11 cellular contexts compared by ENCODE assay signal in the genomic region with DNA sequence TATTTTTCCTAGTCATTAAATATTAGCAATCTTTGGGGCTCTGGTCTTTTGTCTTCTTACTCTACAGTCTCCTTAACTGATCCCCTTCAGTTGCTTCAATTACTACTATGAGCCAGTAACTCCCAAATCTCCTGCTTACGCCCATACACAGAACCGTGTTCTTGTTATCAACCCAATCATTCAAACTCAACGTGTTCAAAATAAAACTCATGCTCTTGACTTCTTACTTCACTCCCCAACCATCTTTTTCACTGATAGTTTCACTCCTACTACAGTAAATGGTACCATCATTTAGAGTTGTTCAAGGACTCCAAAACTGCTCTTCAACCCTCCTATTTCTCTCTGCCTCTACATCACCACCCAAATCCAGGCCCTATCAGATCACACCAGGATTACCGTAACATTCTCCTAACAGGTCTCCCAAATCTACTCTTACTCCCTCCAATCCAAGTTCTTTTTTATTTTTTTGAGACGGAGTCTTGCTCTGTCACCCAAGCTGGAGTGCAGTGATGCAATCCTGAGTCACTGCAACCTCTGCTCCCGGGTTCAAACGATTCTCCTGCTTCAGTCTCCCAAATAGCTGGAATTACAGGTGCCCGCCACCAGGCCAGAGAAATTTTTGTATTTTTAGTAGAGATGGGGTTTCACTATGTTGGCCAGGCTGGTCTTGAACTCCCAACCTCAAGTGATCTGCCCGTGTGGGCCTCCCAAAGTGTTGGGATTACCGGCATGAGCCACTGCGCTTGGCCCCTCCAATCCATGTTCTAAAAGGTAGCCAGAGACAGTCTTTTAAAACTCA. TPM values are rescaled to one million over a fixed set of nuclear protein-coding genes. Genes with fewer than 3 reads are reported as not detected.
DNase-seq lines count a peak whose midpoint lies in the region; ATAC-seq and TF ChIP-seq lines count a peak whose summit lies in the region.
"Had no signal": no experiment of that assay in that cellular context is flagged by ENCODE, and none has a peak within 500 bp of the region (broad histone marks: within the 10 kb centered on the region; RNA-seq: fewer than 3 reads in every experiment).

No MANE protein-coding gene starts in this region.

- no peaks in the 10 kb centered on the region for H3K9me3 Mint-ChIP-seq in activated T-helper 1 cell treated with anti-CD3 and anti-CD28 coated beads, Interleukin-12 subunit alpha, Interleukin-12 subunit beta, Interleukin-2, Interleukin-4 antibody, amounts not matched to agents 30 ng/mL and 10 ng/mL and 1 ng/mL, durations not matched to agents 14 hours and 24 hours and 36 hours

- no peak overlapping the region for H2AFZ ChIP-seq in ACC112 (ENCODE audit: low read length, unreplicated experiment)

- H3K4me3 ChIP-seq in ACC112 (ENCODE audit: low read depth, low read length) (peak overlapping the region; percentile 91), dorsolateral prefrontal cortex (peak overlapping the region in 3 of 59 donors; percentile 11 to 98 (median 80))
- H3K4me3 ChIP-seq: lung had no signal

- peak overlapping the region; percentile 97 for H3K4me3 Mint-ChIP-seq in activated T-helper 1 cell treated with anti-CD3 and anti-CD28 coated beads, Interleukin-12 subunit alpha, Interleukin-12 subunit beta, Interleukin-2, Interleukin-4 antibody, amounts not matched to agents 30 ng/mL and 10 ng/mL and 1 ng/mL, durations not matched to agents 14 hours and 24 hours and 36 hours

- DNase-seq in HCEC 1CT (peak; percentile 77), foreskin keratinocyte (peak; percentile 35 to 42), dorsolateral prefrontal cortex (no peak), glomerular visceral epithelial cell (ENCODE audit: extremely low spot score) (no peak), NCI-H510A (lab: John Stamatoyannopoulos, UW) (no peak)
- no peak for DNase-seq in activated T-helper 1 cell treated with anti-CD3 and anti-CD28 coated beads, Interleukin-12 subunit alpha, Interleukin-12 subunit beta, Interleukin-2, Interleukin-4 antibody, amounts not matched to agents 30 ng/mL and 10 ng/mL and 1 ng/mL, durations not matched to agents 14 hours and 24 hours and 36 hours (ENCODE audit: low spot score)
- DNase-seq: NCI-H1436 had no signal

- peaks cover 18% of the 10 kb centered on the region for H3K36me3 ChIP-seq in ACC112 (ENCODE audit: insufficient read depth, low read length)

- ATAC-seq in foreskin keratinocyte (no peak), GM19467 (IDR thresholded peaks at IDR 0.05; ENCODE audit: unreplicated experiment) (no peak)
- ATAC-seq: Panc1 had no signal

- no peaks in the 10 kb centered on the region for H3K27me3 ChIP-seq in ACC112 (ENCODE audit: insufficient read depth, low read length)
- H3K27me3 ChIP-seq in foreskin keratinocyte, result no peaks in the 10 kb centered on the region
- no peaks in the 10 kb centered on the region for H3K27me3 ChIP-seq in dorsolateral prefrontal cortex

- H3K27me3 Mint-ChIP-seq in activated T-helper 1 cell treated with anti-CD3 and anti-CD28 coated beads, Interleukin-12 subunit alpha, Interleukin-12 subunit beta, Interleukin-2, Interleukin-4 antibody, amounts not matched to agents 30 ng/mL and 10 ng/mL and 1 ng/mL, durations not matched to agents 14 hours and 24 hours and 36 hours (ENCODE audit: insufficient read depth), result no peaks in the 10 kb centered on the region

- peaks cover 65% of the 10 kb centered on the region for H3K4me1 Mint-ChIP-seq in activated T-helper 1 cell treated with anti-CD3 and anti-CD28 coated beads, Interleukin-12 subunit alpha, Interleukin-12 subunit beta, Interleukin-2, Interleukin-4 antibody, amounts not matched to agents 30 ng/mL and 10 ng/mL and 1 ng/mL, durations not matched to agents 14 hours and 24 hours and 36 hours (ENCODE audit: low read depth)

- no peak for TF ChIP-seq CTCF in foreskin keratinocyte (conservative IDR thresholded peaks at IDR 0.05)
- no peak for TF ChIP-seq CTCF in dorsolateral prefrontal cortex (IDR thresholded peaks at IDR 0.05 in 54 of 56, conservative IDR thresholded peaks at IDR 0.05 in 2 of 56; ENCODE audit: low read depth in 1 of 56, partially characterized antibody in 56 of 56)

- H3K4me1 ChIP-seq in ACC112 (ENCODE audit: control insufficient read depth, insufficient read depth, low read length, unreplicated experiment) (peaks cover 26% of the 10 kb centered on the region), foreskin keratinocyte (peaks cover 16% of the 10 kb centered on the region)

- H3K27ac Mint-ChIP-seq in activated T-helper 1 cell treated with anti-CD3 and anti-CD28 coated beads, Interleukin-12 subunit alpha, Interleukin-12 subunit beta, Interleukin-2, Interleukin-4 antibody, amounts not matched to agents 30 ng/mL and 10 ng/mL and 1 ng/mL, durations not matched to agents 14 hours and 24 hours and 36 hours, result peak overlapping the region; percentile 29

- H3K36me3 Mint-ChIP-seq in activated T-helper 1 cell treated with anti-CD3 and anti-CD28 coated beads, Interleukin-12 subunit alpha, Interleukin-12 subunit beta, Interleukin-2, Interleukin-4 antibody, amounts not matched to agents 30 ng/mL and 10 ng/mL and 1 ng/mL, durations not matched to agents 14 hours and 24 hours and 36 hours (ENCODE audit: low read depth), result peaks cover 59% of the 10 kb centered on the region

- intact Hi-C loops in activated T-helper 1 cell treated with anti-CD3 and anti-CD28 coated beads, Interleukin-12 subunit alpha, Interleukin-12 subunit beta, Interleukin-2, Interleukin-4 antibody, amounts not matched to agents 30 ng/mL and 10 ng/mL and 1 ng/mL, durations not matched to agents 14 hours and 24 hours and 36 hours (cut with micrococcal nuclease), result no loop called here
- intact Hi-C loops in dorsolateral prefrontal cortex (cut with DNase I), result no loop called here

- H3K79me2 ChIP-seq in ACC112 (ENCODE audit: control insufficient read depth, insufficient read depth, low read length, unreplicated experiment), result peaks cover 81% of the 10 kb centered on the region

- no peak overlapping the region for H3K27ac ChIP-seq in ACC112 (ENCODE audit: low read depth, low read length)
- no peak overlapping the region for H3K27ac ChIP-seq in foreskin keratinocyte
- H3K27ac ChIP-seq in dorsolateral prefrontal cortex, result no peak overlapping the region

RNA-seq across cellular contexts. Expression of gene YARS1, which starts 3.0 kb away (rescaled TPM):
- 205 and 225 TPM in 2 replicates for total RNA-seq in activated T-helper 1 cell treated with anti-CD3 and anti-CD28 coated beads, Interleukin-12 subunit alpha, Interleukin-12 subunit beta, Interleukin-2, Interleukin-4 antibody, amounts not matched to agents 30 ng/mL and 10 ng/mL and 1 ng/mL, durations not matched to agents 14 hours and 24 hours and 36 hours
- total RNA-seq in foreskin keratinocyte (119 and 130 TPM in 2 replicates), dorsolateral prefrontal cortex (100 to 1,000 TPM in 107 of 120 experiments, 10 to 100 TPM in 13; 66.2 to 170 (median 126) TPM)
- 95.9 and 107 TPM in 2 replicates for polyA plus RNA-seq in foreskin keratinocyte

RNA-seq across cellular contexts. Expression of gene S100PBP, which starts 3.3 kb away (rescaled TPM):
- total RNA-seq in activated T-helper 1 cell treated with anti-CD3 and anti-CD28 coated beads, Interleukin-12 subunit alpha, Interleukin-12 subunit beta, Interleukin-2, Interleukin-4 antibody, amounts not matched to agents 30 ng/mL and 10 ng/mL and 1 ng/mL, durations not matched to agents 14 hours and 24 hours and 36 hours, result 48.8 and 55.8 TPM in 2 replicates
- total RNA-seq in foreskin keratinocyte, result 27.6 and 28.6 TPM in 2 replicates
- 8.1 and 12.4 TPM in 2 replicates for polyA plus RNA-seq in foreskin keratinocyte
- total RNA-seq in dorsolateral prefrontal cortex, result 10 to 100 TPM; 26.9 to 75.5 (median 43.2) TPM

RNA-seq across cellular contexts. Expression of gene FNDC5, which starts 56.6 kb away (rescaled TPM):
- total RNA-seq in activated T-helper 1 cell treated with anti-CD3 and anti-CD28 coated beads, Interleukin-12 subunit alpha, Interleukin-12 subunit beta, Interleukin-2, Interleukin-4 antibody, amounts not matched to agents 30 ng/mL and 10 ng/mL and 1 ng/mL, durations not matched to agents 14 hours and 24 hours and 36 hours, result not detected in 2 replicates
- not detected in 2 replicates for total RNA-seq in foreskin keratinocyte
- polyA plus RNA-seq in foreskin keratinocyte, result not detected in 2 replicates
- 10 to 100 TPM in 119 of 120 experiments, 1 to 10 TPM in 1; 5.1 to 60.1 (median 32.9) TPM for total RNA-seq in dorsolateral prefrontal cortex

Comparison
In these comparisons a context has a peak if more than half of its experiments do, and no peak if none do; other contexts are left out.
1. DNase-seq: peak in HCEC 1CT (single experiment) and foreskin keratinocyte (2 of 2); none in activated T-helper 1 cell treated with anti-CD3 and anti-CD28 coated beads, Interleukin-12 subunit alpha, Interleukin-12 subunit beta, Interleukin-2, Interleukin-4 antibody, amounts not matched to agents 30 ng/mL and 10 ng/mL and 1 ng/mL, durations not matched to agents 14 hours and 24 hours and 36 hours (single experiment), dorsolateral prefrontal cortex (0 of 10), glomerular visceral epithelial cell (single experiment) and NCI-H510A (single experiment).